In the genomic region with DNA sequence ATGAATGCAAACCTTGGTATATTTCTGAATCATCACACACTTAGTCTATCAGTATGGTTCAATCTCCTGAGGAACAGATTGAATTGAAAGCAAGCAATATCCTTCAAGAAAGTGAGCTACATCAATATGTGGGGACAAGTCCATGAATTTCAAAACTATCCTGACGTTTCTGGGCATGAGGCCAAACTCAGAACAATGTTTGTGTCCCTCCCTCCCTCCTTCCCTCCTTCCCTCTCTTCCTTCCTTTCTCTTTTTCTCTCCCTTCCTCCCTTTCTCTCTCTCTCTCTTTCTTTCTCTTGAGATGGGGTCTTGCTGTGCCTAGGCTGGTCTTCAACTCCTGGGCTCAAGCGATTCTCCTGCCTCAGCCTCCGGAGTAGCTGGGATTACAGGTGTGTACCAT, we compare ENCODE assay signal across 9 cellular contexts. TPM values are rescaled to one million over a fixed set of nuclear protein-coding genes. Genes with fewer than 3 reads are reported as not detected.
DNase-seq lines count a peak whose midpoint lies in the region; ATAC-seq and TF ChIP-seq lines count a peak whose summit lies in the region.
"Had no signal": no experiment of that assay in that cellular context is flagged by ENCODE, and none has a peak within 500 bp of the region (broad histone marks: within the 10 kb centered on the region; RNA-seq: fewer than 3 reads in every experiment).

No MANE protein-coding gene starts in this region.

- H3K27me3 ChIP-seq in PC-3 (ENCODE audit: low read length) (no peaks in the 10 kb centered on the region), skeletal muscle tissue (ENCODE audit: control insufficient read depth in 3 of 3, insufficient read depth in 3 of 3, low read length in 3 of 3) (no peaks in the 10 kb centered on the region)
- H3K27me3 ChIP-seq in effector memory CD4-positive, alpha-beta T cell (replicated peaks; ENCODE audit: control insufficient read depth, insufficient read depth, low read length, poor library complexity, severe bottlenecking), result no peaks in the 10 kb centered on the region
- H3K27me3 ChIP-seq: neutrophil had no signal

- CTCF ChIA-PET in PC-3 (lab: Charles Lee), result no interaction called here

- peaks cover 42% of the 10 kb centered on the region for H3K36me3 Mint-ChIP-seq in activated T-cell treated with anti-CD3 and anti-CD28 coated beads, Interleukin-2, amount 50 U/mL, for 24 hours (ENCODE audit: low read depth)

- peak overlapping the region; percentile 91 for H3K27ac Mint-ChIP-seq in activated T-cell treated with anti-CD3 and anti-CD28 coated beads, Interleukin-2, amount 50 U/mL, for 24 hours

- peak overlapping the region; percentile 19 for H3K4me3 Mint-ChIP-seq in activated T-cell treated with anti-CD3 and anti-CD28 coated beads, Interleukin-2, amount 50 U/mL, for 24 hours

- no peak overlapping the region for H3K4me2 ChIP-seq in PC-3 (ENCODE audit: low read length)

- peak; percentile 8; the same call in 1 of the 2 replicates for ATAC-seq in PC-3
- ATAC-seq in HG03196 (IDR thresholded peaks at IDR 0.05; ENCODE audit: unreplicated experiment), result no peak

- peaks cover 8% of the 10 kb centered on the region for H3K36me3 ChIP-seq in PC-3 (ENCODE audit: low read depth, low read length)
- no peaks in the 10 kb centered on the region for H3K36me3 ChIP-seq in effector memory CD4-positive, alpha-beta T cell (ENCODE audit: control insufficient read depth, insufficient read depth, low read length)
- H3K36me3 ChIP-seq in skeletal muscle tissue (ENCODE audit: control insufficient read depth in 3 of 3, insufficient read depth in 3 of 3, low read length in 3 of 3), result peaks cover 0 to 16% (median 2%) of the 10 kb centered on the region in 3 donors

- H3K9me3 ChIP-seq in PC-3 (ENCODE audit: low read length) (no peaks in the 10 kb centered on the region), skeletal muscle tissue (ENCODE audit: control insufficient read depth in 3 of 3, low read length in 3 of 3) (no peaks in the 10 kb centered on the region)
- no peaks in the 10 kb centered on the region for H3K9me3 ChIP-seq in effector memory CD4-positive, alpha-beta T cell (ENCODE audit: control insufficient read depth, low read length)
- H3K9me3 ChIP-seq: neutrophil had no signal

- no peaks in the 10 kb centered on the region for H3K9me2 ChIP-seq in PC-3 (replicated peaks; ENCODE audit: low read length)

- H3K4me3 ChIP-seq in PC-3 (ENCODE audit: low read length), result no peak overlapping the region
- H3K4me3 ChIP-seq in effector memory CD4-positive, alpha-beta T cell (ENCODE audit: insufficient read depth, low read depth, low read length, poor library complexity, severe bottlenecking), result no peak overlapping the region
- no peak overlapping the region for H3K4me3 ChIP-seq in skeletal muscle tissue (ENCODE audit: low read length in 3 of 3)

- H3K27ac ChIP-seq in PC-3 (ENCODE audit: low read length) (no peak overlapping the region), skeletal muscle tissue (ENCODE audit: low read depth, low read length) (peak overlapping the region; percentile 34)
- H3K27ac ChIP-seq in effector memory CD4-positive, alpha-beta T cell (ENCODE audit: insufficient read depth, low read length, poor library complexity, severe bottlenecking), result peak overlapping the region; percentile 67
- H3K27ac ChIP-seq: neutrophil had no signal

- H3K9me3 Mint-ChIP-seq in activated T-cell treated with anti-CD3 and anti-CD28 coated beads, Interleukin-2, amount 50 U/mL, for 24 hours, result no peaks in the 10 kb centered on the region

- DNase-seq in activated T-cell treated with anti-CD3 and anti-CD28 coated beads, Interleukin-2, amount 50 U/mL, for 24 hours, result no peak
- no peak for DNase-seq in activated T-cell treated with anti-CD3 and anti-CD28 coated beads, Interleukin-2, amount 50 U/mL, for 1 hour
- peak; percentile 38 for DNase-seq in PC-3
- DNase-seq in effector memory CD4-positive, alpha-beta T cell, result no peak
- no peak for DNase-seq in Ammon's horn (ENCODE audit: low spot score)
- no peak for DNase-seq in SHP77 (lab: John Stamatoyannopoulos, UW)

- intact Hi-C loops in PC-3 (cut with micrococcal nuclease), result loop anchor here (10.0 kb wide), 1 partner anchor 76 kb away; the partner anchor contains the start of gene SNX14

- BruUV-seq in PC-3 (replicated peaks; lab: Mats Ljungman, UMichigan), result no TSS peak

- H2AFZ ChIP-seq in PC-3 (ENCODE audit: low read length), result no peak overlapping the region

- H3F3A ChIP-seq in PC-3 (ENCODE audit: low read length, unreplicated experiment), result peaks cover under 1% of the 10 kb centered on the region

- H4K20me1 ChIP-seq in PC-3 (ENCODE audit: low read length), result peaks cover 19% of the 10 kb centered on the region; the same call in 1 of the 2 replicates

- H3K27me3 Mint-ChIP-seq in activated T-cell treated with anti-CD3 and anti-CD28 coated beads, Interleukin-2, amount 50 U/mL, for 24 hours, result no peaks in the 10 kb centered on the region

- H3K4me1 Mint-ChIP-seq in activated T-cell treated with anti-CD3 and anti-CD28 coated beads, Interleukin-2, amount 50 U/mL, for 24 hours (ENCODE audit: low read depth), result peaks cover 70% of the 10 kb centered on the region

- POLR2A ChIA-PET in PC-3 (lab: Charles Lee; ENCODE audit: unreplicated experiment), result no interaction called here

- H3K9ac ChIP-seq in PC-3 (ENCODE audit: low read length) (no peak overlapping the region), skeletal muscle tissue (ENCODE audit: low read depth in 1 of 3, low read length in 3 of 3) (no peak overlapping the region)

- peaks cover 17% of the 10 kb centered on the region for H3K79me2 ChIP-seq in PC-3 (ENCODE audit: low read length)

- peaks cover 7% of the 10 kb centered on the region for H3K4me1 ChIP-seq in PC-3 (ENCODE audit: insufficient read depth, low read length)
- peaks cover 41% of the 10 kb centered on the region for H3K4me1 ChIP-seq in effector memory CD4-positive, alpha-beta T cell (ENCODE audit: control insufficient read depth, insufficient read depth, low read length, poor library complexity, severe bottlenecking)
- peaks cover 14 to 40% (median 24%) of the 10 kb centered on the region in 3 donors for H3K4me1 ChIP-seq in skeletal muscle tissue (ENCODE audit: control insufficient read depth in 3 of 3, insufficient read depth in 3 of 3, low read length in 3 of 3)

- no peak for TF ChIP-seq CTCF in PC-3 (conservative IDR thresholded peaks at IDR 0.05; ENCODE audit: low read depth, low read length)

RNA-seq across cellular contexts. Expression of gene SYNCRIP, which starts 27.9 kb away (rescaled TPM):
- total RNA-seq in PC-3 (2014; rRNA removed), result 63.8 and 76.6 TPM in 2 replicates
- 62.6 TPM for total RNA-seq in skeletal muscle tissue
